Comparison of ENCODE assay signal across 2 cellular contexts in the genomic region with DNA sequence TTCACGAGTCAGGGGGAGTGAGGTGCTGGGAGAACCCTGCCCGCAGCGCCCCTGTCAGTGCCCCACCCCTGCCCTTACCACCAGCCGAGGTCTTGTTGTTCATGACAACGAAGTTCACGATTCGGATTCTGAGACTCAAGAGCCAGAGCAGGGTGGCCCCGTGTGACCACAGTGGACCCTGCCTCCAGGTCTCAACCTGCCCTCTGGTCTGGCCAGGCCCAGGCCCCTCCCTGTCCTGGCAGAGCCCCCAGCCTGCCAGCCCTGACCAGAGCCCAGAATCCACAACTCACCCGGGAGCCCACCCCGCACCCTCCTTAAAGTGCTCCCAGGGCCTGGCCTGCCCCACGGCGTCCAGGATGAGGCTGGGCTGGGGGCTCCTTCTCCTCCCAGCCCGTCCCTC.
TF ChIP-seq lines count a peak whose summit lies in the region.

No MANE protein-coding gene starts in this region.

TF ChIP-seq in SK-N-SH, 30 proteins besides CTCF, POLR2A, EP300 and RAD21:
- TF ChIP-seq POLR2AphosphoS5 (IDR thresholded peaks at IDR 0.05; ENCODE audit: low read depth, low read length) (no peak), SMC3 (IDR thresholded peaks at IDR 0.05; ENCODE audit: low read depth, low read length) (no peak), RFX5 (IDR thresholded peaks at IDR 0.05; ENCODE audit: low read length) (no peak), EZH2phosphoT487 (IDR thresholded peaks at IDR 0.05; ENCODE audit: borderline replicate concordance, low read depth) (no peak), NRF1 (IDR thresholded peaks at IDR 0.05; ENCODE audit: low read depth, low read length) (no peak), MXI1 (IDR thresholded peaks at IDR 0.05; ENCODE audit: low read depth, low read length) (no peak), FOSL2 (IDR thresholded peaks at IDR 0.05; ENCODE audit: borderline replicate concordance, low read depth) (no peak), GABPA (IDR thresholded peaks at IDR 0.05; ENCODE audit: low read depth) (no peak), TCF12 (IDR thresholded peaks at IDR 0.05) (no peak), GATA2 (CRISPR knock-in tag; IDR thresholded peaks at IDR 0.05) (no peak)
- TF ChIP-seq, protein P1, sequence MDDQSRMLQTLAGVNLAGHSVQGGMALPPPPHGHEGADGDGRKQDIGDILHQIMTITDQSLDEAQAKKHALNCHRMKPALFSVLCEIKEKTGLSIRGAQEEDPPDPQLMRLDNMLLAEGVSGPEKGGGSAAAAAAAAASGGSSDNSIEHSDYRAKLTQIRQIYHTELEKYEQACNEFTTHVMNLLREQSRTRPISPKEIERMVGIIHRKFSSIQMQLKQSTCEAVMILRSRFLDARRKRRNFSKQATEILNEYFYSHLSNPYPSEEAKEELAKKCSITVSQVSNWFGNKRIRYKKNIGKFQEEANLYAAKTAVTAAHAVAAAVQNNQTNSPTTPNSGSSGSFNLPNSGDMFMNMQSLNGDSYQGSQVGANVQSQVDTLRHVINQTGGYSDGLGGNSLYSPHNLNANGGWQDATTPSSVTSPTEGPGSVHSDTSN (IDR thresholded peaks at IDR 0.05) = no peak
- TF ChIP-seq, protein P2, sequence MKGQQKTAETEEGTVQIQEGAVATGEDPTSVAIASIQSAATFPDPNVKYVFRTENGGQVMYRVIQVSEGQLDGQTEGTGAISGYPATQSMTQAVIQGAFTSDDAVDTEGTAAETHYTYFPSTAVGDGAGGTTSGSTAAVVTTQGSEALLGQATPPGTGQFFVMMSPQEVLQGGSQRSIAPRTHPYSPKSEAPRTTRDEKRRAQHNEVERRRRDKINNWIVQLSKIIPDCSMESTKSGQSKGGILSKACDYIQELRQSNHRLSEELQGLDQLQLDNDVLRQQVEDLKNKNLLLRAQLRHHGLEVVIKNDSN (IDR thresholded peaks at IDR 0.05; ENCODE audit: borderline replicate concordance, low read depth) = no peak
- TF ChIP-seq, protein P3, sequence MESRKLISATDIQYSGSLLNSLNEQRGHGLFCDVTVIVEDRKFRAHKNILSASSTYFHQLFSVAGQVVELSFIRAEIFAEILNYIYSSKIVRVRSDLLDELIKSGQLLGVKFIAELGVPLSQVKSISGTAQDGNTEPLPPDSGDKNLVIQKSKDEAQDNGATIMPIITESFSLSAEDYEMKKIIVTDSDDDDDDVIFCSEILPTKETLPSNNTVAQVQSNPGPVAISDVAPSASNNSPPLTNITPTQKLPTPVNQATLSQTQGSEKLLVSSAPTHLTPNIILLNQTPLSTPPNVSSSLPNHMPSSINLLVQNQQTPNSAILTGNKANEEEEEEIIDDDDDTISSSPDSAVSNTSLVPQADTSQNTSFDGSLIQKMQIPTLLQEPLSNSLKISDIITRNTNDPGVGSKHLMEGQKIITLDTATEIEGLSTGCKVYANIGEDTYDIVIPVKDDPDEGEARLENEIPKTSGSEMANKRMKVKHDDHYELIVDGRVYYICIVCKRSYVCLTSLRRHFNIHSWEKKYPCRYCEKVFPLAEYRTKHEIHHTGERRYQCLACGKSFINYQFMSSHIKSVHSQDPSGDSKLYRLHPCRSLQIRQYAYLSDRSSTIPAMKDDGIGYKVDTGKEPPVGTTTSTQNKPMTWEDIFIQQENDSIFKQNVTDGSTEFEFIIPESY (IDR thresholded peaks at IDR 0.05; ENCODE audit: borderline replicate concordance, low read depth) = no peak
TF ChIP-seq in SK-N-SH: peak in this region for 0.

TF ChIP-seq in SK-N-SH treated with all-trans-retinoic acid at 6 μM for 48 hours, 23 proteins besides CTCF, POLR2A, EP300 and RAD21:
- TF ChIP-seq GLIS3 (CRISPR knock-in tag; IDR thresholded peaks at IDR 0.05) = no peak
- TF ChIP-seq TCF4 (CRISPR knock-in tag; IDR thresholded peaks at IDR 0.05; ENCODE audit: borderline replicate concordance) = no peak
